8 cellular contexts compared by ENCODE assay signal in the genomic region with DNA sequence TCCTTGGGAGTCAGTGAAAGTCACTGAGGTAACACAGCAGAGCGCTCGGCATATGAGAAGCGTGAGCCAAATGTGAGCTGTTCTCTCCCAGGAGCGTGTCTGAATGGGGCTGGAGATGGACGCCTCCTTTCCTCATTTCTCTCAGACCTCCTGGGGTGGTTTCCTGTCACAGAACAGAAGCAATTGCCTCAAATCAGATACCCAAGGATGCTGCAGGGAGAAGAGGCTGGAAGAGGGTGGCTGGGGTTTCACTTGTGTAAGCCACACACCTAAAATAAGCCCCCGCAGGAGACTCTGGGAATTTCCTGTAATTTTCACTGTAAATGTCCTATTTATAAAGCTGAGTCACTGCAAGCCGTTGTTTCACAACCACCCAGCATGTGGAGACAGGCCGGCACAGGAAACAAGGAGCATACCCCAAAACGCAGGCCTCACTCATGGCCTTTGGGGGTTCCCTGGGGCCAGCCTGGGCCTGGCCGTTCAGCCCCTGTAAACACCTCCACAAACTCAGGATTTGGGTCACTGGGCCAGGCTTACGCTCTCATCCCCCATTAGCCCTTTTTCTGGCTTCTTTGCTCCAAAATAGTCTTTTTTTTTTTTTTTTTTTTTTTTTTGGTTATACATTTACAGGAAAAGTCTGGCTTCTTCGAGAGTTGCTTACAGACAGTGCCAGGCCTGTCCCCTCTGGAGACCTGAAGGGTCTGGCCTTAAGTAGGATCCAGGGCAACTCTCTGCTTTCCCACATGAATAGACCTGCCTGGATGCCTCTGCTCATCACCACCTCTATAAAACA. TPM values are rescaled to one million over a fixed set of nuclear protein-coding genes. Genes with fewer than 3 reads are reported as not detected.
DNase-seq lines count a peak whose midpoint lies in the region; ATAC-seq lines count a peak whose summit lies in the region.

No MANE protein-coding gene starts in this region.

- DNase-seq in ELF-1 (ENCODE audit: low read depth, low spot score) (peak; percentile 62), SHP77 (lab: John Stamatoyannopoulos, UW) (peak; percentile 50 to 62), amniotic stem cell (lab: John Stamatoyannopoulos, UW) (peak; percentile 86), hepatic stellate cell (ENCODE audit: low spot score) (peak; percentile 90), sciatic nerve (ENCODE audit: low spot score) (peak; percentile 67), DMS79 treated with DMSO at 0.1 percent for 48 hours (lab: John Stamatoyannopoulos, UW) (no peak)

- intact Hi-C loops in sciatic nerve (cut with DNase I), result no loop called here

- ATAC-seq in HG03045 (IDR thresholded peaks at IDR 0.05; ENCODE audit: unreplicated experiment), result peak; percentile 29
- ATAC-seq in sciatic nerve, result peak; percentile 90
- no peak for ATAC-seq in GM21360 (IDR thresholded peaks at IDR 0.05; ENCODE audit: unreplicated experiment)

RNA-seq across cellular contexts. Expression of a gene that starts 55.3 kb away (rescaled TPM):
- total RNA-seq in sciatic nerve, result 6.7 TPM
